Comparison of ENCODE assay signal across 2 cellular contexts in genomic region chr6:37759221-37760154, GRCh38.
TF ChIP-seq lines count a peak whose summit lies in the region.

No MANE protein-coding gene starts in this region.

TF ChIP-seq in HEK293, 187 proteins besides CTCF, POLR2A, EP300 and RAD21:
- TF ChIP-seq ZNF600 (tag by site-specific recombination; IDR thresholded peaks at IDR 0.05) (0 out of 2 replicates have a peak, but pooled peaks have one; percentile 19), ZIC2 (tag by site-specific recombination; IDR thresholded peaks at IDR 0.05) (peak; percentile 36), ZNF449 (tag by site-specific recombination; IDR thresholded peaks at IDR 0.05) (peak; percentile 69; the same call in 1 of the 2 replicates), INSM2 (tag by site-specific recombination; IDR thresholded peaks at IDR 0.05) (no peak), ZNF280D (tag by site-specific recombination; IDR thresholded peaks at IDR 0.05) (no peak), ZNF184 (tag by site-specific recombination; IDR thresholded peaks at IDR 0.05) (no peak), ZNF18 (tag by site-specific recombination; IDR thresholded peaks at IDR 0.05) (no peak)

TF ChIP-seq in H1, 55 proteins besides CTCF, POLR2A, EP300 and RAD21:
- TF ChIP-seq SUZ12 (IDR thresholded peaks at IDR 0.05; ENCODE audit: low read length) (peak; percentile 19; the same call in 1 of the 2 replicates), EZH2 (IDR thresholded peaks at IDR 0.05; ENCODE audit: low read depth, low read length, severe bottlenecking) (no peak)
